2 cellular contexts compared by ENCODE assay signal in genomic region chr3:124779751-124780191, GRCh38.
TF ChIP-seq lines count a peak whose summit lies in the region.

No MANE protein-coding gene starts in this region.

TF ChIP-seq in SK-N-SH, 30 proteins besides CTCF, POLR2A, EP300 and RAD21 (continued from another document):
- TF ChIP-seq, protein P1, sequence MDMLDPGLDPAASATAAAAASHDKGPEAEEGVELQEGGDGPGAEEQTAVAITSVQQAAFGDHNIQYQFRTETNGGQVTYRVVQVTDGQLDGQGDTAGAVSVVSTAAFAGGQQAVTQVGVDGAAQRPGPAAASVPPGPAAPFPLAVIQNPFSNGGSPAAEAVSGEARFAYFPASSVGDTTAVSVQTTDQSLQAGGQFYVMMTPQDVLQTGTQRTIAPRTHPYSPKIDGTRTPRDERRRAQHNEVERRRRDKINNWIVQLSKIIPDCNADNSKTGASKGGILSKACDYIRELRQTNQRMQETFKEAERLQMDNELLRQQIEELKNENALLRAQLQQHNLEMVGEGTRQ (IDR thresholded peaks at IDR 0.05; ENCODE audit: borderline replicate concordance, low read depth, low read length), result no peak
- TF ChIP-seq MXI1 (IDR thresholded peaks at IDR 0.05; ENCODE audit: low read depth, low read length) (no peak), SMC3 (IDR thresholded peaks at IDR 0.05; ENCODE audit: low read depth, low read length) (no peak), CHD2 (IDR thresholded peaks at IDR 0.05; ENCODE audit: low read length, partially characterized antibody) (no peak), NFIC (IDR thresholded peaks at IDR 0.05; ENCODE audit: borderline replicate concordance) (no peak), MEF2A (IDR thresholded peaks at IDR 0.05; ENCODE audit: borderline replicate concordance, low read depth) (no peak), ELF1 (IDR thresholded peaks at IDR 0.05) (no peak), RCOR1 (IDR thresholded peaks at IDR 0.05; ENCODE audit: low read length) (no peak)
- TF ChIP-seq, protein P2, sequence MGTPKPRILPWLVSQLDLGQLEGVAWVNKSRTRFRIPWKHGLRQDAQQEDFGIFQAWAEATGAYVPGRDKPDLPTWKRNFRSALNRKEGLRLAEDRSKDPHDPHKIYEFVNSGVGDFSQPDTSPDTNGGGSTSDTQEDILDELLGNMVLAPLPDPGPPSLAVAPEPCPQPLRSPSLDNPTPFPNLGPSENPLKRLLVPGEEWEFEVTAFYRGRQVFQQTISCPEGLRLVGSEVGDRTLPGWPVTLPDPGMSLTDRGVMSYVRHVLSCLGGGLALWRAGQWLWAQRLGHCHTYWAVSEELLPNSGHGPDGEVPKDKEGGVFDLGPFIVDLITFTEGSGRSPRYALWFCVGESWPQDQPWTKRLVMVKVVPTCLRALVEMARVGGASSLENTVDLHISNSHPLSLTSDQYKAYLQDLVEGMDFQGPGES (IDR thresholded peaks at IDR 0.05; ENCODE audit: low read depth, low read length), result no peak
- TF ChIP-seq, protein P3, sequence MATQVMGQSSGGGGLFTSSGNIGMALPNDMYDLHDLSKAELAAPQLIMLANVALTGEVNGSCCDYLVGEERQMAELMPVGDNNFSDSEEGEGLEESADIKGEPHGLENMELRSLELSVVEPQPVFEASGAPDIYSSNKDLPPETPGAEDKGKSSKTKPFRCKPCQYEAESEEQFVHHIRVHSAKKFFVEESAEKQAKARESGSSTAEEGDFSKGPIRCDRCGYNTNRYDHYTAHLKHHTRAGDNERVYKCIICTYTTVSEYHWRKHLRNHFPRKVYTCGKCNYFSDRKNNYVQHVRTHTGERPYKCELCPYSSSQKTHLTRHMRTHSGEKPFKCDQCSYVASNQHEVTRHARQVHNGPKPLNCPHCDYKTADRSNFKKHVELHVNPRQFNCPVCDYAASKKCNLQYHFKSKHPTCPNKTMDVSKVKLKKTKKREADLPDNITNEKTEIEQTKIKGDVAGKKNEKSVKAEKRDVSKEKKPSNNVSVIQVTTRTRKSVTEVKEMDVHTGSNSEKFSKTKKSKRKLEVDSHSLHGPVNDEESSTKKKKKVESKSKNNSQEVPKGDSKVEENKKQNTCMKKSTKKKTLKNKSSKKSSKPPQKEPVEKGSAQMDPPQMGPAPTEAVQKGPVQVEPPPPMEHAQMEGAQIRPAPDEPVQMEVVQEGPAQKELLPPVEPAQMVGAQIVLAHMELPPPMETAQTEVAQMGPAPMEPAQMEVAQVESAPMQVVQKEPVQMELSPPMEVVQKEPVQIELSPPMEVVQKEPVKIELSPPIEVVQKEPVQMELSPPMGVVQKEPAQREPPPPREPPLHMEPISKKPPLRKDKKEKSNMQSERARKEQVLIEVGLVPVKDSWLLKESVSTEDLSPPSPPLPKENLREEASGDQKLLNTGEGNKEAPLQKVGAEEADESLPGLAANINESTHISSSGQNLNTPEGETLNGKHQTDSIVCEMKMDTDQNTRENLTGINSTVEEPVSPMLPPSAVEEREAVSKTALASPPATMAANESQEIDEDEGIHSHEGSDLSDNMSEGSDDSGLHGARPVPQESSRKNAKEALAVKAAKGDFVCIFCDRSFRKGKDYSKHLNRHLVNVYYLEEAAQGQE (IDR thresholded peaks at IDR 0.05; ENCODE audit: low read depth, low read length), result no peak

TF ChIP-seq in SK-N-SH treated with all-trans-retinoic acid at 6 μM for 48 hours, 23 proteins besides CTCF, POLR2A, EP300 and RAD21 (continued from another document):
- TF ChIP-seq, protein P4, sequence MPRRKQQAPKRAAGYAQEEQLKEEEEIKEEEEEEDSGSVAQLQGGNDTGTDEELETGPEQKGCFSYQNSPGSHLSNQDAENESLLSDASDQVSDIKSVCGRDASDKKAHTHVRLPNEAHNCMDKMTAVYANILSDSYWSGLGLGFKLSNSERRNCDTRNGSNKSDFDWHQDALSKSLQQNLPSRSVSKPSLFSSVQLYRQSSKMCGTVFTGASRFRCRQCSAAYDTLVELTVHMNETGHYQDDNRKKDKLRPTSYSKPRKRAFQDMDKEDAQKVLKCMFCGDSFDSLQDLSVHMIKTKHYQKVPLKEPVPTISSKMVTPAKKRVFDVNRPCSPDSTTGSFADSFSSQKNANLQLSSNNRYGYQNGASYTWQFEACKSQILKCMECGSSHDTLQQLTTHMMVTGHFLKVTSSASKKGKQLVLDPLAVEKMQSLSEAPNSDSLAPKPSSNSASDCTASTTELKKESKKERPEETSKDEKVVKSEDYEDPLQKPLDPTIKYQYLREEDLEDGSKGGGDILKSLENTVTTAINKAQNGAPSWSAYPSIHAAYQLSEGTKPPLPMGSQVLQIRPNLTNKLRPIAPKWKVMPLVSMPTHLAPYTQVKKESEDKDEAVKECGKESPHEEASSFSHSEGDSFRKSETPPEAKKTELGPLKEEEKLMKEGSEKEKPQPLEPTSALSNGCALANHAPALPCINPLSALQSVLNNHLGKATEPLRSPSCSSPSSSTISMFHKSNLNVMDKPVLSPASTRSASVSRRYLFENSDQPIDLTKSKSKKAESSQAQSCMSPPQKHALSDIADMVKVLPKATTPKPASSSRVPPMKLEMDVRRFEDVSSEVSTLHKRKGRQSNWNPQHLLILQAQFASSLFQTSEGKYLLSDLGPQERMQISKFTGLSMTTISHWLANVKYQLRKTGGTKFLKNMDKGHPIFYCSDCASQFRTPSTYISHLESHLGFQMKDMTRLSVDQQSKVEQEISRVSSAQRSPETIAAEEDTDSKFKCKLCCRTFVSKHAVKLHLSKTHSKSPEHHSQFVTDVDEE (CRISPR knock-in tag; IDR thresholded peaks at IDR 0.05), result no peak
- TF ChIP-seq ZC3H10 (CRISPR knock-in tag; IDR thresholded peaks at IDR 0.05) (no peak), ZNF565 (CRISPR knock-in tag; conservative IDR thresholded peaks at IDR 0.05; ENCODE audit: low read depth) (no peak), ZFP30 (CRISPR knock-in tag; IDR thresholded peaks at IDR 0.05) (no peak), TOX (CRISPR knock-in tag; IDR thresholded peaks at IDR 0.05; ENCODE audit: borderline replicate concordance) (no peak), ISL1 (CRISPR knock-in tag; IDR thresholded peaks at IDR 0.05) (no peak), ZNF70 (CRISPR knock-in tag; IDR thresholded peaks at IDR 0.05) (no peak), CSDC2 (CRISPR knock-in tag; IDR thresholded peaks at IDR 0.05) (no peak), GLIS3 (CRISPR knock-in tag; IDR thresholded peaks at IDR 0.05) (no peak), BACH2 (CRISPR knock-in tag; IDR thresholded peaks at IDR 0.05; ENCODE audit: borderline replicate concordance) (no peak), PATZ1 (CRISPR knock-in tag; IDR thresholded peaks at IDR 0.05; ENCODE audit: borderline replicate concordance) (no peak), ZFP3 (CRISPR knock-in tag; IDR thresholded peaks at IDR 0.05) (no peak)
